2 cellular contexts compared by ENCODE assay signal in genomic region chr3:179347108-179347382, GRCh38.
TF ChIP-seq lines count a peak whose summit lies in the region.

No MANE protein-coding gene starts in this region.

TF ChIP-seq in GM12878, 131 proteins besides CTCF, POLR2A, EP300 and RAD21:
- TF ChIP-seq RAD51 (IDR thresholded peaks at IDR 0.05) = no peak
- no peak for TF ChIP-seq SMC3 (IDR thresholded peaks at IDR 0.05; ENCODE audit: borderline replicate concordance, low read length)
- TF ChIP-seq HDAC6 (IDR thresholded peaks at IDR 0.05; ENCODE audit: unreplicated experiment) = no peak
- no peak for TF ChIP-seq HSF1 (IDR thresholded peaks at IDR 0.05; ENCODE audit: low read depth, low read length)
- no peak for TF ChIP-seq MLLT1 (IDR thresholded peaks at IDR 0.05)
- no peak for TF ChIP-seq KAT2A (conservative IDR thresholded peaks at IDR 0.05; ENCODE audit: control insufficient read depth, low read depth, low read length)
- no peak for TF ChIP-seq TBL1XR1 (IDR thresholded peaks at IDR 0.05; ENCODE audit: low read depth, low read length)
- no peak for TF ChIP-seq GABPA (IDR thresholded peaks at IDR 0.05; ENCODE audit: low read depth)
- no peak for TF ChIP-seq ZNF687 (IDR thresholded peaks at IDR 0.05)
- no peak for TF ChIP-seq RB1 (IDR thresholded peaks at IDR 0.05; ENCODE audit: borderline replicate concordance)
- no peak for TF ChIP-seq MEF2A (IDR thresholded peaks at IDR 0.05; ENCODE audit: insufficient read depth, low read depth, low read length)

TF ChIP-seq in liver, 16 proteins besides CTCF, POLR2A, EP300 and RAD21:
- no peak for TF ChIP-seq REST (IDR thresholded peaks at IDR 0.05)
- TF ChIP-seq NR2F2 (IDR thresholded peaks at IDR 0.05) = no peak
TF ChIP-seq in liver: peak in this region for 0.
